ENCODE assay signal across 8 cellular contexts in the genomic region with DNA sequence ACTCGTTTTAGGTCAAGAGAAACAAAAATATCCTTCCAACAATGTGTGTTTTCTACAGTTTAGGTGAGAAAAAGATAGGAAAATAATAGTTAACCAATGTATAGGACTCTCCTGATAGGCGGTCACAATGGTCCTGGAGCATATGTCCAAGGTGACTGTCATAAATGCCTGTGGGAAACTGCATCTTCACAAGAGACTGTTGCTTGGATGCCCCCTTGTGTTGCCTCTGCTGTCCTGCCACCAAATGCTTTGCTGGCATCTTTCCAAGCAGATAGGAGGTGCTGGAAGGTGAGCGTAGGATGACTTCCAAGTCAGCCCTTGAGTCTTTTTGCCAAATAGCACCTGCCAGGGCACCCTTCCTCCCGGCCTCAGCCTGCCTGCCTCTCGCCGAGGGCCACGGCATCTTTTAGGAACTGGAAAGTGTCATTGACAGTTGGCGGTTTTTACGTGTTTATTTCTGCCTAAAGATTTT. TPM values are rescaled to one million over a fixed set of nuclear protein-coding genes. Genes with fewer than 3 reads are reported as not detected.
DNase-seq lines count a peak whose midpoint lies in the region; ATAC-seq and TF ChIP-seq lines count a peak whose summit lies in the region.

No MANE protein-coding gene starts in this region.

- TF ChIP-seq CTCF in DOHH2 (IDR thresholded peaks at IDR 0.05; ENCODE audit: low read depth, low read length, poor library complexity, severe bottlenecking): peak; percentile 69
- TF ChIP-seq CTCF in LNCaP clone FGC (IDR thresholded peaks at IDR 0.05; ENCODE audit: control insufficient read depth, extremely low read depth, insufficient read depth): peak; percentile 72
- TF ChIP-seq CTCF in breast epithelium (IDR thresholded peaks at IDR 0.05): peak; percentile 40 to 57 (median 43)
- peak; percentile 44 to 50 for TF ChIP-seq CTCF in left lung (IDR thresholded peaks at IDR 0.05)

- H3K9me3 ChIP-seq in DOHH2 (ENCODE audit: control insufficient read depth, insufficient read depth, low read length): no peaks in the 10 kb centered on the region
- no peaks in the 10 kb centered on the region for H3K9me3 ChIP-seq in T-helper 17 cell (ENCODE audit: control insufficient read depth, low read length, poor library complexity, severe bottlenecking)
- no peaks in the 10 kb centered on the region for H3K9me3 ChIP-seq in breast epithelium
- no peaks in the 10 kb centered on the region for H3K9me3 ChIP-seq in left lung

- intact Hi-C loops in breast epithelium (cut with DNase I; ENCODE audit: low total_unique reads) (no loop called here), left lung (cut with DNase I) (no loop called here)

- H3K27me3 ChIP-seq in DOHH2 (ENCODE audit: control insufficient read depth, low read length) (peaks cover 9% of the 10 kb centered on the region), breast epithelium (no peaks in the 10 kb centered on the region), left lung (no peaks in the 10 kb centered on the region)

- peak overlapping the region; percentile 93 for H3K4me3 Mint-ChIP-seq in T-helper 17 cell
- H3K4me3 Mint-ChIP-seq in stimulated activated naive CD8-positive, alpha-beta T cell treated with anti-CD3 and anti-CD28 coated beads, Interleukin-15, Interleukin-2, amounts not matched to agents 100 ng/mL and 50 ng/mL, for 24 hours: peak overlapping the region; percentile 83

- peaks cover 2% of the 10 kb centered on the region for H3K36me3 Mint-ChIP-seq in T-helper 17 cell (ENCODE audit: low read depth)
- H3K36me3 Mint-ChIP-seq in stimulated activated naive CD8-positive, alpha-beta T cell treated with anti-CD3 and anti-CD28 coated beads, Interleukin-15, Interleukin-2, amounts not matched to agents 100 ng/mL and 50 ng/mL, for 24 hours (ENCODE audit: low read depth): peaks cover 39% of the 10 kb centered on the region

- peak overlapping the region; percentile 52 for H3K4me3 ChIP-seq in DOHH2 (ENCODE audit: low read length)
- H3K4me3 ChIP-seq in LNCaP clone FGC (ENCODE audit: low read depth, low read length): no peak overlapping the region
- peak overlapping the region; percentile 21 to 66 (median 49) for H3K4me3 ChIP-seq in breast epithelium
- H3K4me3 ChIP-seq in left lung: peak overlapping the region in 1 of 2 donors; percentile 33

- no peak for TF ChIP-seq POLR2A in breast epithelium (IDR thresholded peaks at IDR 0.05)

- ATAC-seq in T-helper 17 cell (peak; percentile 73), left lung (peak; percentile 45), HG03135 (IDR thresholded peaks at IDR 0.05; ENCODE audit: unreplicated experiment) (no peak)

- no peaks in the 10 kb centered on the region for H3K79me2 ChIP-seq in DOHH2 (ENCODE audit: control insufficient read depth, low read length)

- H3K27ac ChIP-seq in DOHH2 (ENCODE audit: low read depth, low read length): no peak overlapping the region
- peak overlapping the region; percentile 54 to 77 for H3K27ac ChIP-seq in breast epithelium
- peak overlapping the region in 1 of 2 donors; percentile 46 for H3K27ac ChIP-seq in left lung

- H3K4me2 ChIP-seq in DOHH2 (ENCODE audit: low read length): peak overlapping the region; percentile 55

- no peaks in the 10 kb centered on the region for H3K9me3 Mint-ChIP-seq in stimulated activated naive CD8-positive, alpha-beta T cell treated with anti-CD3 and anti-CD28 coated beads, Interleukin-15, Interleukin-2, amounts not matched to agents 100 ng/mL and 50 ng/mL, for 24 hours

- H3K4me1 ChIP-seq in DOHH2 (ENCODE audit: control insufficient read depth, low read length) (peaks cover 16% of the 10 kb centered on the region), breast epithelium (peaks cover 0 to 15% of the 10 kb centered on the region in 2 donors), left lung (peaks cover 31 to 66% of the 10 kb centered on the region in 2 donors)

- H3F3A ChIP-seq in DOHH2 (ENCODE audit: control insufficient read depth, insufficient read depth): no peaks in the 10 kb centered on the region

- no peaks in the 10 kb centered on the region for H3K36me3 ChIP-seq in DOHH2 (ENCODE audit: control insufficient read depth, low read length)
- no peaks in the 10 kb centered on the region for H3K36me3 ChIP-seq in breast epithelium
- peaks cover 0 to 35% of the 10 kb centered on the region in 2 donors for H3K36me3 ChIP-seq in left lung

- no peaks in the 10 kb centered on the region for H3K9me2 ChIP-seq in DOHH2 (replicated peaks; ENCODE audit: control insufficient read depth, low read length)

- H3K27ac Mint-ChIP-seq in T-helper 17 cell: peak overlapping the region; percentile 92
- peak overlapping the region; percentile 88 for H3K27ac Mint-ChIP-seq in stimulated activated naive CD8-positive, alpha-beta T cell treated with anti-CD3 and anti-CD28 coated beads, Interleukin-15, Interleukin-2, amounts not matched to agents 100 ng/mL and 50 ng/mL, for 24 hours

- H3K4me1 Mint-ChIP-seq in T-helper 17 cell: peaks cover 18% of the 10 kb centered on the region
- peaks cover 52% of the 10 kb centered on the region for H3K4me1 Mint-ChIP-seq in stimulated activated naive CD8-positive, alpha-beta T cell treated with anti-CD3 and anti-CD28 coated beads, Interleukin-15, Interleukin-2, amounts not matched to agents 100 ng/mL and 50 ng/mL, for 24 hours (ENCODE audit: low read depth)

- H4K20me1 ChIP-seq in DOHH2 (ENCODE audit: control insufficient read depth, insufficient read depth, low read depth, low read length): no peaks in the 10 kb centered on the region; the same call in 1 of the 2 replicates

- no peaks in the 10 kb centered on the region for H3K27me3 Mint-ChIP-seq in T-helper 17 cell
- no peaks in the 10 kb centered on the region for H3K27me3 Mint-ChIP-seq in stimulated activated naive CD8-positive, alpha-beta T cell treated with anti-CD3 and anti-CD28 coated beads, Interleukin-15, Interleukin-2, amounts not matched to agents 100 ng/mL and 50 ng/mL, for 24 hours

- DNase-seq in LNCaP clone FGC (ENCODE audit: low read depth) (peak; percentile 71), T-helper 17 cell (peak in 2 of 3 donors; percentile 43 to 62), breast epithelium (ENCODE audit: low spot score in 2 of 2) (peak in 1 of 2 donors; percentile 53), left lung (no peak), ecto neural progenitor cell (ENCODE audit: low spot score) (no peak)

RNA-seq across cellular contexts. Expression of gene SACM1L, which starts 24.1 kb away (rescaled TPM):
- 10 to 100 TPM; 61.0 to 62.5 TPM for total RNA-seq in T-helper 17 cell
- total RNA-seq in breast epithelium: 10 to 100 TPM; 49.3 to 84.7 (median 61.3) TPM
- 10 to 100 TPM; 58.2 to 69.8 TPM for total RNA-seq in left lung

Comparison
In these comparisons a context has a peak if more than half of its experiments do, and no peak if none do; other contexts are left out.
1. DNase-seq: peak in LNCaP clone FGC (single experiment) and T-helper 17 cell (2 of 3); none in left lung (0 of 2) and ecto neural progenitor cell (single experiment).
2. Peak in every context shown above with its lines, with median percentiles within 50 percentile points of each other: CTCF ChIP-seq.